8 cellular contexts compared by ENCODE assay signal in genomic region chr1:37763791-37764741, GRCh38. TPM values are rescaled to one million over a fixed set of nuclear protein-coding genes. Genes with fewer than 3 reads are reported as not detected.
DNase-seq lines count a peak whose midpoint lies in the region; ATAC-seq, FAIRE-seq and TF ChIP-seq lines count a peak whose summit lies in the region.

No MANE protein-coding gene starts in this region.

- H3K4me1 ChIP-seq in foreskin keratinocyte, result no peaks in the 10 kb centered on the region

- DNase-seq in natural killer cell (no peak), foreskin keratinocyte (peak in 1 of 2 donors; percentile 13), occipital lobe (lab: John Stamatoyannopoulos, UW) (no peak), NCI-H446 (lab: John Stamatoyannopoulos, UW) (no peak), RCC 7860 (ENCODE audit: low spot score) (no peak)
- no peak for DNase-seq in natural killer cell treated with Interleukin-12 subunit alpha and Interleukin-12 subunit beta and Interleukin-15 and Interleukin-18, amount 100 ng/mL, for 72 hours (ENCODE audit: low spot score)
- DNase-seq in activated CD4-positive, alpha-beta T cell treated with anti-CD3 and anti-CD28 coated beads, Interleukin-2, amount 10 ng/mL, durations not matched to agents 24 days and 14 days, result peak; percentile 86
- peak; percentile 57 to 60 for DNase-seq in stimulated activated CD4-positive, alpha-beta T cell treated with anti-CD3 and anti-CD28 coated beads, Interleukin-2, amount 100 ng/mL, for 48 hours

- peaks cover 57 to 59% of the 10 kb centered on the region in 2 donors for H3K27me3 Mint-ChIP-seq in natural killer cell (ENCODE audit: low read depth in 2 of 2)
- H3K27me3 Mint-ChIP-seq in natural killer cell treated with Interleukin-12 subunit alpha and Interleukin-12 subunit beta and Interleukin-15 and Interleukin-18, amount 100 ng/mL, for 72 hours, result peaks cover 45 to 62% of the 10 kb centered on the region in 2 donors
- peaks cover 61% of the 10 kb centered on the region for H3K27me3 Mint-ChIP-seq in activated CD4-positive, alpha-beta T cell treated with anti-CD3 and anti-CD28 coated beads, Interleukin-2, amount 10 ng/mL, durations not matched to agents 24 days and 14 days

- H3K4me3 Mint-ChIP-seq in natural killer cell, result no peak overlapping the region
- H3K4me3 Mint-ChIP-seq in natural killer cell treated with Interleukin-12 subunit alpha and Interleukin-12 subunit beta and Interleukin-15 and Interleukin-18, amount 100 ng/mL, for 72 hours, result no peak overlapping the region
- no peak overlapping the region for H3K4me3 Mint-ChIP-seq in activated CD4-positive, alpha-beta T cell treated with anti-CD3 and anti-CD28 coated beads, Interleukin-2, amount 10 ng/mL, durations not matched to agents 24 days and 14 days

- no peak overlapping the region for H3K27ac Mint-ChIP-seq in natural killer cell
- H3K27ac Mint-ChIP-seq in natural killer cell treated with Interleukin-12 subunit alpha and Interleukin-12 subunit beta and Interleukin-15 and Interleukin-18, amount 100 ng/mL, for 72 hours, result no peak overlapping the region
- H3K27ac Mint-ChIP-seq in activated CD4-positive, alpha-beta T cell treated with anti-CD3 and anti-CD28 coated beads, Interleukin-2, amount 10 ng/mL, durations not matched to agents 24 days and 14 days, result no peak overlapping the region

- H3K27ac ChIP-seq in foreskin keratinocyte, result no peak overlapping the region

- peaks cover 0 to 2% of the 10 kb centered on the region in 2 donors for H3K9me3 Mint-ChIP-seq in natural killer cell
- H3K9me3 Mint-ChIP-seq in natural killer cell treated with Interleukin-12 subunit alpha and Interleukin-12 subunit beta and Interleukin-15 and Interleukin-18, amount 100 ng/mL, for 72 hours, result peaks cover 4% of the 10 kb centered on the region
- peaks cover 6% of the 10 kb centered on the region for H3K9me3 Mint-ChIP-seq in activated CD4-positive, alpha-beta T cell treated with anti-CD3 and anti-CD28 coated beads, Interleukin-2, amount 10 ng/mL, durations not matched to agents 24 days and 14 days

- H3K4me1 Mint-ChIP-seq in natural killer cell, result peaks cover 0 to 10% of the 10 kb centered on the region in 2 donors
- peaks cover 0 to 11% of the 10 kb centered on the region in 2 donors for H3K4me1 Mint-ChIP-seq in natural killer cell treated with Interleukin-12 subunit alpha and Interleukin-12 subunit beta and Interleukin-15 and Interleukin-18, amount 100 ng/mL, for 72 hours (ENCODE audit: low read depth in 2 of 2)
- peaks cover 10% of the 10 kb centered on the region for H3K4me1 Mint-ChIP-seq in activated CD4-positive, alpha-beta T cell treated with anti-CD3 and anti-CD28 coated beads, Interleukin-2, amount 10 ng/mL, durations not matched to agents 24 days and 14 days

- intact Hi-C loops in natural killer cell (cut with micrococcal nuclease), result no loop called here
- intact Hi-C loops in activated CD4-positive, alpha-beta T cell treated with anti-CD3 and anti-CD28 coated beads, Interleukin-2, amount 10 ng/mL, durations not matched to agents 24 days and 14 days (cut with micrococcal nuclease), result no loop called here

- H3K27me3 ChIP-seq in foreskin keratinocyte, result peaks cover 100% of the 10 kb centered on the region

- ATAC-seq in natural killer cell (peak in 2 of 3 donors; percentile 49 to 52), foreskin keratinocyte (peak; percentile 69)
- ATAC-seq in natural killer cell treated with Interleukin-12 subunit alpha and Interleukin-12 subunit beta and Interleukin-15 and Interleukin-18, amount 100 ng/mL, for 72 hours, result no peak

- no peaks in the 10 kb centered on the region for H3K36me3 Mint-ChIP-seq in natural killer cell
- H3K36me3 Mint-ChIP-seq in natural killer cell treated with Interleukin-12 subunit alpha and Interleukin-12 subunit beta and Interleukin-15 and Interleukin-18, amount 100 ng/mL, for 72 hours, result no peaks in the 10 kb centered on the region
- H3K36me3 Mint-ChIP-seq in activated CD4-positive, alpha-beta T cell treated with anti-CD3 and anti-CD28 coated beads, Interleukin-2, amount 10 ng/mL, durations not matched to agents 24 days and 14 days (ENCODE audit: low read depth), result no peaks in the 10 kb centered on the region

- FAIRE-seq in RCC 7860 (lab: Jason Lieb, UNC), result no peak

- TF ChIP-seq CTCF in natural killer cell (IDR thresholded peaks at IDR 0.05) (no peak), foreskin keratinocyte (conservative IDR thresholded peaks at IDR 0.05) (no peak)

RNA-seq across cellular contexts. Expression of gene EPHA10, which starts 0.9 kb away (rescaled TPM):
- total RNA-seq in natural killer cell (not detected), foreskin keratinocyte (not detected in 2 replicates), occipital lobe (10.1 TPM)
- total RNA-seq in natural killer cell treated with Interleukin-12 subunit alpha and Interleukin-12 subunit beta and Interleukin-15 and Interleukin-18, amount 100 ng/mL, for 72 hours, result not detected
- total RNA-seq in activated CD4-positive, alpha-beta T cell treated with anti-CD3 and anti-CD28 coated beads, Interleukin-2, amount 10 ng/mL, durations not matched to agents 24 days and 14 days, result 0.21 and 0.31 TPM in 2 replicates
- not detected in 2 replicates for polyA plus RNA-seq in foreskin keratinocyte

RNA-seq across cellular contexts. Expression of gene MANEAL, which starts 29.6 kb away (rescaled TPM):
- total RNA-seq in natural killer cell (1 to 10 TPM; 1.6 to 3.8 (median 2.4) TPM), foreskin keratinocyte (0.39 and 0.41 TPM in 2 replicates), occipital lobe (30.7 TPM)
- total RNA-seq in natural killer cell treated with Interleukin-12 subunit alpha and Interleukin-12 subunit beta and Interleukin-15 and Interleukin-18, amount 100 ng/mL, for 72 hours, result 1 to 10 TPM; 2.8 to 9.0 TPM
- 2.7 and 3.1 TPM in 2 replicates for total RNA-seq in activated CD4-positive, alpha-beta T cell treated with anti-CD3 and anti-CD28 coated beads, Interleukin-2, amount 10 ng/mL, durations not matched to agents 24 days and 14 days
- 0.29 and 0.30 TPM in 2 replicates for polyA plus RNA-seq in foreskin keratinocyte

RNA-seq across cellular contexts. Expression of gene C1orf122, which starts 43.5 kb away (rescaled TPM):
- total RNA-seq in natural killer cell, result 10 to 100 TPM; 13.9 to 22.9 (median 14.9) TPM
- total RNA-seq in natural killer cell treated with Interleukin-12 subunit alpha and Interleukin-12 subunit beta and Interleukin-15 and Interleukin-18, amount 100 ng/mL, for 72 hours, result 10 to 100 TPM; 29.2 to 33.3 TPM
- total RNA-seq in activated CD4-positive, alpha-beta T cell treated with anti-CD3 and anti-CD28 coated beads, Interleukin-2, amount 10 ng/mL, durations not matched to agents 24 days and 14 days, result 26.4 and 26.7 TPM in 2 replicates
- 42.5 and 49.3 TPM in 2 replicates for total RNA-seq in foreskin keratinocyte
- polyA plus RNA-seq in foreskin keratinocyte, result 86.8 and 92.8 TPM in 2 replicates
- total RNA-seq in occipital lobe, result 10.3 TPM

RNA-seq across cellular contexts. Expression of gene YRDC, which starts 43.9 kb away (rescaled TPM):
- total RNA-seq in natural killer cell (10 to 100 TPM; 19.9 to 26.2 (median 24.4) TPM), foreskin keratinocyte (22.6 and 24.4 TPM in 2 replicates), occipital lobe (14.3 TPM)
- 10 to 100 TPM; 72.0 to 82.9 TPM for total RNA-seq in natural killer cell treated with Interleukin-12 subunit alpha and Interleukin-12 subunit beta and Interleukin-15 and Interleukin-18, amount 100 ng/mL, for 72 hours
- total RNA-seq in activated CD4-positive, alpha-beta T cell treated with anti-CD3 and anti-CD28 coated beads, Interleukin-2, amount 10 ng/mL, durations not matched to agents 24 days and 14 days, result 69.9 and 76.1 TPM in 2 replicates
- polyA plus RNA-seq in foreskin keratinocyte, result 21.8 and 25.1 TPM in 2 replicates

Comparison
In these comparisons a context has a peak if more than half of its experiments do, and no peak if none do; other contexts are left out.
1. ATAC-seq: peak in natural killer cell (2 of 3) and foreskin keratinocyte (single experiment); none in natural killer cell treated with Interleukin-12 subunit alpha and Interleukin-12 subunit beta and Interleukin-15 and Interleukin-18, amount 100 ng/mL, for 72 hours (0 of 2).
2. DNase-seq: peak in activated CD4-positive, alpha-beta T cell treated with anti-CD3 and anti-CD28 coated beads, Interleukin-2, amount 10 ng/mL, durations not matched to agents 24 days and 14 days (single experiment) and stimulated activated CD4-positive, alpha-beta T cell treated with anti-CD3 and anti-CD28 coated beads, Interleukin-2, amount 100 ng/mL, for 48 hours (2 of 2); none in natural killer cell (single experiment), natural killer cell treated with Interleukin-12 subunit alpha and Interleukin-12 subunit beta and Interleukin-15 and Interleukin-18, amount 100 ng/mL, for 72 hours (single experiment), occipital lobe (single experiment), NCI-H446 (0 of 2) and RCC 7860 (single experiment).